In genomic region chr14:52706724-52707706, GRCh38 we compare ENCODE assay signal across 1 cellular context.
A peak's percentile ranks its signal among the peaks of the same experiment; 100 is the strongest.
TF ChIP-seq lines count a peak whose summit lies in the region.

PSMC6 (plus strand) TSS chr14:52707200; CDS start chr14:52707220, 20 bp downstream.

TF ChIP-seq in H1, 55 proteins besides CTCF, POLR2A, EP300 and RAD21 (continued from another document):
- TF ChIP-seq, protein P1, sequence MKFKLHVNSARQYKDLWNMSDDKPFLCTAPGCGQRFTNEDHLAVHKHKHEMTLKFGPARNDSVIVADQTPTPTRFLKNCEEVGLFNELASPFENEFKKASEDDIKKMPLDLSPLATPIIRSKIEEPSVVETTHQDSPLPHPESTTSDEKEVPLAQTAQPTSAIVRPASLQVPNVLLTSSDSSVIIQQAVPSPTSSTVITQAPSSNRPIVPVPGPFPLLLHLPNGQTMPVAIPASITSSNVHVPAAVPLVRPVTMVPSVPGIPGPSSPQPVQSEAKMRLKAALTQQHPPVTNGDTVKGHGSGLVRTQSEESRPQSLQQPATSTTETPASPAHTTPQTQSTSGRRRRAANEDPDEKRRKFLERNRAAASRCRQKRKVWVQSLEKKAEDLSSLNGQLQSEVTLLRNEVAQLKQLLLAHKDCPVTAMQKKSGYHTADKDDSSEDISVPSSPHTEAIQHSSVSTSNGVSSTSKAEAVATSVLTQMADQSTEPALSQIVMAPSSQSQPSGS (IDR thresholded peaks at IDR 0.05; ENCODE audit: low read length) = no peak
- TF ChIP-seq RNF2 (IDR thresholded peaks at IDR 0.05; ENCODE audit: borderline replicate concordance, low read depth, low read length, missing control alignments, poor library complexity, severe bottlenecking) (no peak), ASH2L (IDR thresholded peaks at IDR 0.05; ENCODE audit: low read length) (peak; percentile 88), SP4 (IDR thresholded peaks at IDR 0.05; ENCODE audit: low read length) (peak; percentile 59; the same call in 1 of the 2 replicates), EGR1 (IDR thresholded peaks at IDR 0.05; ENCODE audit: borderline replicate concordance, low read depth, low read length) (no peak), JUND (IDR thresholded peaks at IDR 0.05; ENCODE audit: low read length) (no peak), CREB1 (IDR thresholded peaks at IDR 0.05) (peak; percentile 42; the same call in 1 of the 2 replicates), PHF8 (conservative IDR thresholded peaks at IDR 0.05; ENCODE audit: low read depth, low read length) (peak; percentile 92), SIN3A (conservative IDR thresholded peaks at IDR 0.05 in 1 of 2, IDR thresholded peaks at IDR 0.05 in 1 of 2; ENCODE audit: low read depth in 1 of 2, low read length in 2 of 2) (peak in 1 of 2 experiments; percentile 22; a peak in 1 of 4 replicates)
